Comparison of ENCODE assay signal across 26 cellular contexts in genomic region chr22:32745996-32746322, GRCh38. TPM values are rescaled to one million over a fixed set of nuclear protein-coding genes. Genes with fewer than 3 reads are reported as not detected.
DNase-seq lines count a peak whose midpoint lies in the region; ATAC-seq and TF ChIP-seq lines count a peak whose summit lies in the region.
"Had no signal": no experiment of that assay in that cellular context is flagged by ENCODE, and none has a peak within 500 bp of the region (broad histone marks: within the 10 kb centered on the region; RNA-seq: fewer than 3 reads in every experiment).

No MANE protein-coding gene starts in this region.

- H3K27ac ChIP-seq in heart left ventricle (peak overlapping the region in 11 of 12 donors; percentile 18 to 80 (median 55)), mesodermal cell (ENCODE audit: low read depth, low read length, severe bottlenecking) (peak overlapping the region; percentile 76), upper lobe of left lung (peak overlapping the region; percentile 10 to 54 (median 28))
- H3K27ac ChIP-seq: 22Rv1, dorsolateral prefrontal cortex, thoracic aorta had no signal

- H3K9me3 Mint-ChIP-seq in endothelial cell (ENCODE audit: unreplicated experiment), result no peaks in the 10 kb centered on the region
- H3K9me3 Mint-ChIP-seq: CD8-positive, alpha-beta memory T cell; central memory CD8-positive, alpha-beta T cell; neural crest cell had no signal

- TF ChIP-seq CTCF in heart left ventricle (IDR thresholded peaks at IDR 0.05) (no peak), endothelial cell (IDR thresholded peaks at IDR 0.05; ENCODE audit: unreplicated experiment) (no peak), upper lobe of left lung (IDR thresholded peaks at IDR 0.05) (no peak)

- no peak for TF ChIP-seq EP300 in upper lobe of left lung (IDR thresholded peaks at IDR 0.05)

- WGBS in heart left ventricle, 4 donors, result 86 to 89% (median 88%) methylated on average over 3 of the region's 3 CpGs
- WGBS in mesodermal cell (ENCODE audit: insufficient coverage in 2 of 2), 2 experiments, result 80 to 93% methylated on average over 3 of the region's 3 CpGs
- WGBS in upper lobe of left lung, 2 donors, result 77 to 81% methylated on average over 3 of the region's 3 CpGs

- no peak overlapping the region for H3K4me3 Mint-ChIP-seq in endothelial cell (ENCODE audit: unreplicated experiment)
- H3K4me3 Mint-ChIP-seq: CD8-positive, alpha-beta memory T cell; central memory CD8-positive, alpha-beta T cell; neural crest cell had no signal

- H3K4me1 ChIP-seq in heart left ventricle (peaks cover 0 to 44% (median 21%) of the 10 kb centered on the region in 12 donors), mesodermal cell (ENCODE audit: control insufficient read depth, insufficient read depth, low read length, poor library complexity, severe bottlenecking) (peaks cover 29% of the 10 kb centered on the region), upper lobe of left lung (peaks cover 14 to 22% (median 17%) of the 10 kb centered on the region in 4 donors)

- peaks cover 20% of the 10 kb centered on the region for H3K4me1 Mint-ChIP-seq in endothelial cell (ENCODE audit: unreplicated experiment)
- H3K4me1 Mint-ChIP-seq: CD8-positive, alpha-beta memory T cell; central memory CD8-positive, alpha-beta T cell had no signal

- no peaks in the 10 kb centered on the region for H3K36me3 ChIP-seq in heart left ventricle
- H3K36me3 ChIP-seq in mesodermal cell (ENCODE audit: control insufficient read depth, insufficient read depth, low read length), result no peaks in the 10 kb centered on the region
- H3K36me3 ChIP-seq in upper lobe of left lung, result no peaks in the 10 kb centered on the region
- H3K36me3 ChIP-seq: thoracic aorta had no signal

- no peaks in the 10 kb centered on the region for H3K36me3 Mint-ChIP-seq in endothelial cell (ENCODE audit: low read depth, unreplicated experiment)
- H3K36me3 Mint-ChIP-seq: CD8-positive, alpha-beta memory T cell had no signal

- H3K27me3 Mint-ChIP-seq in endothelial cell (ENCODE audit: unreplicated experiment), result peaks cover 2% of the 10 kb centered on the region

- intact Hi-C loops in heart left ventricle (cut with DNase I), result no loop called here
- intact Hi-C loops in left ventricle myocardium superior (cut with micrococcal nuclease), result no loop called here

- H3K4me3 ChIP-seq in heart left ventricle (no peak overlapping the region), mesodermal cell (ENCODE audit: extremely low read depth, insufficient read depth, low read length, poor library complexity, severe bottlenecking) (no peak overlapping the region), upper lobe of left lung (no peak overlapping the region)
- H3K4me3 ChIP-seq: dorsolateral prefrontal cortex, thoracic aorta had no signal

- H3K9me3 ChIP-seq in heart left ventricle (no peaks in the 10 kb centered on the region), mesodermal cell (ENCODE audit: control insufficient read depth, low read length) (no peaks in the 10 kb centered on the region), upper lobe of left lung (no peaks in the 10 kb centered on the region)
- H3K9me3 ChIP-seq: thoracic aorta had no signal

- H3K27ac Mint-ChIP-seq in endothelial cell (ENCODE audit: unreplicated experiment), result peak overlapping the region; percentile 86
- H3K27ac Mint-ChIP-seq: CD8-positive, alpha-beta memory T cell had no signal

- ATAC-seq in heart left ventricle, result no peak
- ATAC-seq in left ventricle myocardium superior, result no peak
- ATAC-seq in upper lobe of left lung (ENCODE audit: low FRiP score in 2 of 2), result no peak
- ATAC-seq in HG02623 (IDR thresholded peaks at IDR 0.05; ENCODE audit: unreplicated experiment), result no peak

- DNase-seq in heart left ventricle, result no peak
- DNase-seq in left ventricle myocardium superior, result no peak
- no peak for DNase-seq in endothelial cell (ENCODE audit: low spot score)
- no peak for DNase-seq in upper lobe of left lung
- no peak for DNase-seq in effector CD8-positive, alpha-beta T cell (lab: John Stamatoyannopoulos, UW)
- no peak for DNase-seq in dedifferentiated amniotic fluid mesenchymal stem cell (ENCODE audit: extremely low spot score)
- DNase-seq: activated CD4-positive, alpha-beta T cell treated with anti-CD3 and anti-CD28 coated beads for 1 hour; activated naive CD4-positive, alpha-beta T cell; activated T-cell treated with anti-CD3 and anti-CD28 coated beads, Interleukin-2, amount 50 U/mL, for 1 hour; AML-193; amygdala; CD8-positive, alpha-beta memory T cell; DMS53; dorsolateral prefrontal cortex; GF-D8; HCEC 1CT; NCI-H1092; NCI-H1930; stimulated activated CD4-positive, alpha-beta T cell treated with anti-CD3 and anti-CD28 coated beads, Interleukin-1b, Interleukin-23, amount 100 ng/mL, for 48 hours had no signal

- H3K27me3 ChIP-seq in heart left ventricle (no peaks in the 10 kb centered on the region), upper lobe of left lung (no peaks in the 10 kb centered on the region)
- H3K27me3 ChIP-seq: dorsolateral prefrontal cortex had no signal

- TF ChIP-seq POLR2A in heart left ventricle (IDR thresholded peaks at IDR 0.05), result no peak
- TF ChIP-seq POLR2A in upper lobe of left lung (IDR thresholded peaks at IDR 0.05), result no peak

RNA-seq across cellular contexts. Expression of gene TIMP3, which starts 55.5 kb away (rescaled TPM):
- total RNA-seq in heart left ventricle, result 100 to 1,000 TPM; 121 to 629 (median 187) TPM
- 100 to 1,000 TPM; 112 to 137 TPM for polyA plus RNA-seq in heart left ventricle
- total RNA-seq in left ventricle myocardium superior, result 256 TPM
- 73.5 TPM for total RNA-seq in endothelial cell (ENCODE audit: unreplicated experiment)
- polyA plus RNA-seq in mesodermal cell (2013, experiment 1 of 2), result 67.4 TPM
- polyA plus RNA-seq in mesodermal cell (2013, experiment 2 of 2), result 63.7 TPM
- total RNA-seq in upper lobe of left lung, result 100 to 1,000 TPM; 196 to 659 (median 531) TPM
- total RNA-seq: OCI-LY7 had no signal
- polyA plus RNA-seq: CD8-positive, alpha-beta memory T cell had no signal
